In genomic region chr2:230589025-230589424, GRCh38 we compare ENCODE assay signal across 16 cellular contexts.
DNase-seq lines count a peak whose midpoint lies in the region; ATAC-seq, FAIRE-seq and TF ChIP-seq lines count a peak whose summit lies in the region.
"Had no signal": no experiment of that assay in that cellular context is flagged by ENCODE, and none has a peak within 500 bp of the region (broad histone marks: within the 10 kb centered on the region; RNA-seq: fewer than 3 reads in every experiment).

No MANE protein-coding gene starts in this region.

- POLR2A ChIA-PET in GM12878 (lab: Charles Lee), result interaction anchor here (0.6 to 3.7 kb wide), 8 partner anchors 13 to 523 kb away, joined by 3 to 41 read pairs (median 4); no protein-coding TSS in a partner anchor

- H2AFZ ChIP-seq in GM12878 (ENCODE audit: control insufficient read depth, low read depth, low read length), result no peak overlapping the region; the same call in 1 of the 2 replicates

- H3K36me3 ChIP-seq in GM12878 (ENCODE audit: control insufficient read depth in 2 of 2, insufficient read depth in 2 of 2, low read length in 1 of 2), result 0 out of 4 replicates have a peak, but pooled peaks cover 0 to 4% of the 10 kb centered on the region in 2 experiments
- H3K36me3 ChIP-seq: gastrocnemius medialis, right atrium auricular region, tibial artery had no signal

- DNase-seq in GM12878 (ENCODE audit: low read depth, low spot score), result no peak
- no peak for DNase-seq in cardiac septum (ENCODE audit: low spot score)
- no peak for DNase-seq in NCI-H2171 (lab: John Stamatoyannopoulos, UW)
- no peak for DNase-seq in NCI-H1092 treated with DMSO at 0.1 percent for 48 hours (lab: John Stamatoyannopoulos, UW)
- DNase-seq in HCEC 1CT, result no peak
- DNase-seq: DND-41; gastrocnemius medialis; NCI-H2081 treated with DMSO at 0.1 percent for 48 hours; SHP77 treated with DMSO at 0.1 percent for 48 hours; stimulated activated CD8-positive, alpha-beta memory T cell treated with anti-CD3 and anti-CD28 coated beads, Interleukin-4, amount 100 ng/mL, for 48 hours; tibial artery had no signal

- intact Hi-C loops in GM12878 (cut with micrococcal nuclease; ENCODE audit: unreplicated experiment), result loop anchor here (1.0 to 10.0 kb wide), 5 partner anchors 12 to 366 kb away; partner anchors contain the start of gene SP140
- intact Hi-C loops in cardiac septum (cut with DNase I), result no loop called here

- no peak for TF ChIP-seq CTCF in GM12878 (IDR thresholded peaks at IDR 0.05 in 2 of 3, conservative IDR thresholded peaks at IDR 0.05 in 1 of 3; ENCODE audit: control insufficient read depth in 2 of 3, extremely low read depth in 1 of 3, insufficient read depth in 1 of 3, low read depth in 3 of 3, low read length in 3 of 3)

- no peaks in the 10 kb centered on the region; the same call in 1 of the 3 replicates for H3K9me3 ChIP-seq in GM12878 (replicated peaks; ENCODE audit: control insufficient read depth, insufficient read depth, low read length)
- H3K9me3 ChIP-seq: gastrocnemius medialis, right atrium auricular region, tibial artery had no signal

- RAD21 ChIA-PET in GM12878 (lab: Charles Lee; ENCODE audit: unreplicated experiment), result interaction anchor here (0.7 to 3.7 kb wide), 17 partner anchors 10 to 414 kb away, joined by 3 to 62 read pairs (median 4); no protein-coding TSS in a partner anchor

- H3K4me3 ChIP-seq in GM12878, result peak overlapping the region; percentile 62
- H3K4me3 ChIP-seq: gastrocnemius medialis, right atrium auricular region, tibial artery had no signal

- peak overlapping the region; percentile 96 for H3K27ac ChIP-seq in GM12878 (ENCODE audit: control insufficient read depth, insufficient read depth)
- H3K27ac ChIP-seq: gastrocnemius medialis, right atrium auricular region, tibial artery had no signal

- in situ Hi-C loops in GM12878 (cut with MboI), result no loop called here

- H3K4me2 ChIP-seq in GM12878 (ENCODE audit: control insufficient read depth, insufficient read depth), result peak overlapping the region; percentile 46

- no peaks in the 10 kb centered on the region for H3K27me3 ChIP-seq in GM12878 (replicated peaks in 1 of 2; ENCODE audit: control insufficient read depth in 2 of 2, insufficient read depth in 2 of 2, low read length in 1 of 2)
- H3K27me3 ChIP-seq: gastrocnemius medialis, right atrium auricular region had no signal

- WGBS in GM12878 (ENCODE audit: insufficient coverage, insufficient replicate concordance, low lambda C conversion rate, missing lambda C conversion rate), result 2% methylated on average over 3 of the region's 3 CpGs

- no peaks in the 10 kb centered on the region for H4K20me1 ChIP-seq in GM12878 (ENCODE audit: control insufficient read depth, insufficient read depth)

- peak overlapping the region; percentile 70 for H3K9ac ChIP-seq in GM12878 (ENCODE audit: control insufficient read depth, insufficient read depth, low read length)

- TF ChIP-seq EP300 in GM12878 (IDR thresholded peaks at IDR 0.05; ENCODE audit: borderline replicate concordance in 1 of 2, control insufficient read depth in 1 of 2, low read depth in 2 of 2, low read length in 2 of 2), result no peak

- CTCF ChIA-PET in GM12878 (lab: Yijun Ruan, JAX), result interaction anchor here (0.6 to 3.7 kb wide), 5 partner anchors 10 to 132 kb away, joined by 3 to 21 read pairs (median 12); no protein-coding TSS in a partner anchor

- BruUV-seq in GM12878 (replicated peaks; lab: Mats Ljungman, UMichigan), result TSS peak; percentile 86

- SMC1A ChIA-PET in GM12878 (lab: Charles Lee; ENCODE audit: uncharacterized antibody, unreplicated experiment), result interaction anchor here (0.6 to 5.0 kb wide), 18 partner anchors 10 to 386 kb away, joined by 3 to 82 read pairs (median 3); no protein-coding TSS in a partner anchor

- TF ChIP-seq POLR2A in GM12878 (IDR thresholded peaks at IDR 0.05; ENCODE audit: low read depth, low read length), result no peak

- H3K4me1 ChIP-seq in GM12878 (ENCODE audit: control insufficient read depth, insufficient read depth, low read length), result peaks cover 62% of the 10 kb centered on the region
- H3K4me1 ChIP-seq: gastrocnemius medialis, right atrium auricular region, tibial artery had no signal

- no peak for TF ChIP-seq RAD21 in GM12878 (IDR thresholded peaks at IDR 0.05; ENCODE audit: insufficient read depth, low read depth, low read length)

- H3K79me2 ChIP-seq in GM12878 (ENCODE audit: control insufficient read depth, insufficient read depth, low read length), result peaks cover 51% of the 10 kb centered on the region

- ATAC-seq in GM18858 (IDR thresholded peaks at IDR 0.05; ENCODE audit: unreplicated experiment) (peak; percentile 10), GM21576 (IDR thresholded peaks at IDR 0.05; ENCODE audit: unreplicated experiment) (peak; percentile 12), HG03108 (IDR thresholded peaks at IDR 0.05; ENCODE audit: unreplicated experiment) (peak; percentile 1), GM12878 (peak; percentile 23)
- ATAC-seq: gastrocnemius medialis had no signal

- no peak for FAIRE-seq in GM12878 (lab: Jason Lieb, UNC)
- FAIRE-seq: HTR-8/SVneo had no signal

TF ChIP-seq in GM12878, 131 proteins besides CTCF, POLR2A, EP300 and RAD21:
- 0 out of 2 replicates have a peak, but pooled peaks have one; percentile 38 for TF ChIP-seq ZNF207 (IDR thresholded peaks at IDR 0.05; ENCODE audit: borderline replicate concordance)
- no peak for TF ChIP-seq IKZF2 (IDR thresholded peaks at IDR 0.05)
- TF ChIP-seq ZNF384 (IDR thresholded peaks at IDR 0.05; ENCODE audit: borderline replicate concordance, low read depth, low read length), result peak; percentile 34; the same call in 1 of the 2 replicates
- TF ChIP-seq POLR2AphosphoS2 (IDR thresholded peaks at IDR 0.05; ENCODE audit: low read depth, low read length), result peak; percentile 54; the same call in 1 of the 2 replicates
